ENCODE assay signal across 8 cellular contexts in genomic region chr10:124732931-124733536, GRCh38.
A peak's percentile ranks its signal among the peaks of the same experiment; 100 is the strongest.
DNase-seq lines count a peak whose midpoint lies in the region; ATAC-seq and TF ChIP-seq lines count a peak whose summit lies in the region.

No MANE protein-coding gene starts in this region.

- no peaks in the 10 kb centered on the region for H3K27me3 ChIP-seq in parathyroid adenoma (ENCODE audit: control insufficient read depth, insufficient read depth, low read length)

- TF ChIP-seq POLR2A in GM18505 (IDR thresholded peaks at IDR 0.05; ENCODE audit: borderline replicate concordance, extremely low read depth, insufficient read depth, insufficient read length), result peak; percentile 33

- H3K27ac ChIP-seq in parathyroid adenoma, result peak overlapping the region; percentile 94

- H3K4me3 Mint-ChIP-seq in effector memory CD8-positive, alpha-beta T cell, result peak overlapping the region; percentile 91 to 93

- peaks cover 45% of the 10 kb centered on the region for H3K36me3 Mint-ChIP-seq in effector memory CD8-positive, alpha-beta T cell (ENCODE audit: insufficient read depth)

- no peaks in the 10 kb centered on the region for H3K27me3 Mint-ChIP-seq in effector memory CD8-positive, alpha-beta T cell

- ATAC-seq in GM18505 (IDR thresholded peaks at IDR 0.05; ENCODE audit: unreplicated experiment) (no peak), HG02884 (IDR thresholded peaks at IDR 0.05; ENCODE audit: unreplicated experiment) (peak; percentile 67)
- peak; percentile 54 for ATAC-seq in effector memory CD8-positive, alpha-beta T cell (replicated peaks)

- H3K4me1 Mint-ChIP-seq in effector memory CD8-positive, alpha-beta T cell (ENCODE audit: low read depth in 2 of 2), result peaks cover 89 to 90% of the 10 kb centered on the region in 2 donors

- peak overlapping the region; percentile 47 for H2AFZ ChIP-seq in parathyroid adenoma

- peaks cover 66% of the 10 kb centered on the region for H3K4me1 ChIP-seq in parathyroid adenoma

- peak overlapping the region; percentile 58 for H3K4me2 ChIP-seq in parathyroid adenoma (ENCODE audit: low read length)

- TF ChIP-seq CTCF in parathyroid adenoma (IDR thresholded peaks at IDR 0.05), result no peak

- no peaks in the 10 kb centered on the region for H3K9me3 ChIP-seq in parathyroid adenoma (ENCODE audit: control insufficient read depth, low read length)

- no peaks in the 10 kb centered on the region for H3K9me3 Mint-ChIP-seq in effector memory CD8-positive, alpha-beta T cell

- H3K4me3 ChIP-seq in parathyroid adenoma (ENCODE audit: low read depth, low read length), result peak overlapping the region; percentile 20

- DNase-seq in activated CD4-positive, CD25-positive, alpha-beta regulatory T cell (lab: John Stamatoyannopoulos, UW), result peak; percentile 19 to 36 (median 25)
- DNase-seq in effector memory CD8-positive, alpha-beta T cell, result peak in 1 of 3 experiments; percentile 39
- DNase-seq in SIG-M5 treated with dmso at 0.1 percent for 504 hours (lab: John Stamatoyannopoulos, UW; ENCODE audit: unreplicated experiment) (no peak), NCI-H524 (lab: John Stamatoyannopoulos, UW) (no peak), NCI-H2227 treated with DMSO at 0.1 percent for 48 hours (lab: John Stamatoyannopoulos, UW) (no peak)

- H3K27ac Mint-ChIP-seq in effector memory CD8-positive, alpha-beta T cell, result peak overlapping the region; percentile 96 to 98

- H3K9ac ChIP-seq in parathyroid adenoma, result no peak overlapping the region

- peaks cover 67% of the 10 kb centered on the region for H3K79me2 ChIP-seq in parathyroid adenoma

- no peaks in the 10 kb centered on the region for H3K36me3 ChIP-seq in parathyroid adenoma (ENCODE audit: control insufficient read depth, insufficient read depth, low read length)

Comparison
In these comparisons a context has a peak if more than half of its experiments do, and no peak if none do; other contexts are left out.
1. DNase-seq: peak in activated CD4-positive, CD25-positive, alpha-beta regulatory T cell (4 of 4); none in SIG-M5 treated with dmso at 0.1 percent for 504 hours (single experiment), NCI-H524 (0 of 2) and NCI-H2227 treated with DMSO at 0.1 percent for 48 hours (single experiment).